1 cellular context compared by ENCODE assay signal in genomic region chr22:38705235-38706100, GRCh38.
A peak's percentile ranks its signal among the peaks of the same experiment; 100 is the strongest.
TF ChIP-seq lines count a peak whose summit lies in the region.

TSS of gene GTPBP1 (plus strand) at chr22:38705944. CDS start at chr22:38705956, 12 bp downstream.

TF ChIP-seq in HepG2, 621 proteins besides CTCF, POLR2A, EP300 and RAD21 (continued from another document and continues in another):
- TF ChIP-seq SMARCE1 (IDR thresholded peaks at IDR 0.05; ENCODE audit: borderline replicate concordance) (no peak), ZNF546 (CRISPR knock-in tag; conservative IDR thresholded peaks at IDR 0.05) (no peak), KDM3A (CRISPR knock-in tag; IDR thresholded peaks at IDR 0.05; ENCODE audit: low read depth) (no peak), MAX (IDR thresholded peaks at IDR 0.05) (peak; percentile 78), ZNF414 (CRISPR knock-in tag; IDR thresholded peaks at IDR 0.05) (no peak), CENPBD1 (CRISPR knock-in tag; IDR thresholded peaks at IDR 0.05; ENCODE audit: borderline replicate concordance, low read depth) (no peak), KDM6A (CRISPR knock-in tag; IDR thresholded peaks at IDR 0.05; ENCODE audit: low read depth) (no peak), GLI4 (CRISPR knock-in tag; IDR thresholded peaks at IDR 0.05; ENCODE audit: borderline replicate concordance) (no peak), SATB2 (CRISPR knock-in tag; IDR thresholded peaks at IDR 0.05) (0 out of 2 replicates have a peak, but pooled peaks have one; percentile 26), ZNF17 (CRISPR knock-in tag; IDR thresholded peaks at IDR 0.05) (no peak), SALL1 (CRISPR knock-in tag; IDR thresholded peaks at IDR 0.05) (peak; percentile 51; the same call in 1 of the 2 replicates), ZSCAN29 (CRISPR knock-in tag; conservative IDR thresholded peaks at IDR 0.05) (no peak), SETDB1 (CRISPR knock-in tag; IDR thresholded peaks at IDR 0.05; ENCODE audit: borderline replicate concordance) (no peak), TCF12 (IDR thresholded peaks at IDR 0.05) (no peak), TCF12 (CRISPR knock-in tag; IDR thresholded peaks at IDR 0.05) (no peak), ZNF274 (CRISPR knock-in tag; IDR thresholded peaks at IDR 0.05) (no peak), ZNF280D (CRISPR knock-in tag; IDR thresholded peaks at IDR 0.05) (no peak), PAXIP1 (CRISPR knock-in tag; conservative IDR thresholded peaks at IDR 0.05) (0 out of 2 replicates have a peak, but pooled peaks have one; percentile 8), NFAT5 (CRISPR knock-in tag; IDR thresholded peaks at IDR 0.05) (no peak), AGO1 (IDR thresholded peaks at IDR 0.05; ENCODE audit: low read depth, low read length, poor library complexity, severe bottlenecking) (no peak), ZNF570 (CRISPR knock-in tag; IDR thresholded peaks at IDR 0.05; ENCODE audit: borderline replicate concordance) (no peak), ZNF576 (CRISPR knock-in tag; IDR thresholded peaks at IDR 0.05) (no peak), ZNF878 (CRISPR knock-in tag; IDR thresholded peaks at IDR 0.05) (no peak), FOXO4 (CRISPR knock-in tag; conservative IDR thresholded peaks at IDR 0.05) (no peak), LRRFIP1 (CRISPR knock-in tag; conservative IDR thresholded peaks at IDR 0.05) (no peak), RFX1 (IDR thresholded peaks at IDR 0.05) (no peak), SIX1 (CRISPR knock-in tag; IDR thresholded peaks at IDR 0.05; ENCODE audit: borderline replicate concordance) (no peak), TFDP2 (CRISPR knock-in tag; IDR thresholded peaks at IDR 0.05) (peak; percentile 93), ELF3 (CRISPR knock-in tag; IDR thresholded peaks at IDR 0.05) (peak; percentile 63), HCFC1 (IDR thresholded peaks at IDR 0.05; ENCODE audit: low read depth, low read length) (no peak), MZF1 (CRISPR knock-in tag; IDR thresholded peaks at IDR 0.05; ENCODE audit: borderline replicate concordance) (no peak), FOXK2 (IDR thresholded peaks at IDR 0.05) (peak; percentile 92), ZNF563 (CRISPR knock-in tag; IDR thresholded peaks at IDR 0.05) (no peak), IRX3 (CRISPR knock-in tag; IDR thresholded peaks at IDR 0.05; ENCODE audit: borderline replicate concordance, low read depth) (no peak), ZBTB21 (CRISPR knock-in tag; IDR thresholded peaks at IDR 0.05) (peak; percentile 91), ZNF780A (CRISPR knock-in tag; IDR thresholded peaks at IDR 0.05) (no peak), SRSF4 (IDR thresholded peaks at IDR 0.05; ENCODE audit: low read depth, low read length, poor library complexity, severe bottlenecking) (no peak), TBL1XR1 (IDR thresholded peaks at IDR 0.05; ENCODE audit: borderline replicate concordance, low read length, partially characterized antibody) (peak; percentile 42), ZFP91 (CRISPR knock-in tag; IDR thresholded peaks at IDR 0.05; ENCODE audit: borderline replicate concordance) (0 out of 2 replicates have a peak, but pooled peaks have one; percentile 18), ZFX (CRISPR knock-in tag; IDR thresholded peaks at IDR 0.05; ENCODE audit: low read depth) (peak; percentile 84)
